8 cellular contexts compared by ENCODE assay signal in the genomic region with DNA sequence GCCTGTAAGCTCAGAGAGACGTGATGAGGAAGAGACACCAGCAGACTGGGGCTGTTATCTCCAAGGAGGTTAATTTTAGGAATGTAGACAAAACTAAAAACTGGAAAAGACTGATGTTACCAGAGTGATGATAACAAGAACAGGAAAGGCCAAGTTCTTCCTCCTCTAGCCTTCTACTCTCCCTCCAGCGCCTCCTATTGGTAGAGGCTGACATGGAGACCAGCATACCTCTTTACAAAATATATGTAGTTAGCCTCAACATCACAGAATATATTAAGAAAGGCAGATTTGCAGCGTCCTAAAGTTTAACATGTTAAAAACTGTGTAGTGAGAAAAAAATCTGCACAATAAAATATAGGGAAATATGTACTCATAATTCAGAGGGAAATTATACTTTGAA.
DNase-seq lines count a peak whose midpoint lies in the region; ATAC-seq and TF ChIP-seq lines count a peak whose summit lies in the region.

No MANE protein-coding gene starts in this region.

- H3K4me1 Mint-ChIP-seq in chondrocyte (ENCODE audit: low read depth): no peaks in the 10 kb centered on the region

- H3K4me3 ChIP-seq in heart left ventricle (no peak overlapping the region), H7 (ENCODE audit: insufficient read depth, low read depth, low read length) (no peak overlapping the region)

- intact Hi-C loops in heart left ventricle (cut with DNase I) (loop anchor here in 2 of 10 donors (5.0 to 10.0 kb wide), 2 partner anchors 63 to 65 kb away; a partner anchor contains a TSS), left cardiac atrium (cut with DNase I) (loop anchor here in 1 of 2 donors (10.0 kb wide), 1 partner anchor 63 kb away; a partner anchor contains a TSS)

- peaks cover 0 to 33% (median 5%) of the 10 kb centered on the region in 12 donors for H3K4me1 ChIP-seq in heart left ventricle

- H3K27me3 ChIP-seq in heart left ventricle (no peaks in the 10 kb centered on the region), H7 (ENCODE audit: control insufficient read depth, insufficient read depth, low read length) (no peaks in the 10 kb centered on the region)

- no peaks in the 10 kb centered on the region for H3K27me3 Mint-ChIP-seq in chondrocyte (ENCODE audit: low read depth)

- no peak overlapping the region for H3K27ac Mint-ChIP-seq in chondrocyte (ENCODE audit: unreplicated experiment)

- peak in 7 of 12 donors; percentile 16 to 50 (median 32) for TF ChIP-seq CTCF in heart left ventricle (IDR thresholded peaks at IDR 0.05)
- peak; percentile 60 for TF ChIP-seq CTCF in chondrocyte (IDR thresholded peaks at IDR 0.05)

- ATAC-seq in heart left ventricle (peak in 1 of 4 donors; percentile 16), left cardiac atrium (no peak), GM21723 (IDR thresholded peaks at IDR 0.05; ENCODE audit: unreplicated experiment) (no peak)

- TF ChIP-seq POLR2A in heart left ventricle (IDR thresholded peaks at IDR 0.05): no peak

- H3K9me3 Mint-ChIP-seq in chondrocyte (ENCODE audit: low read depth): no peaks in the 10 kb centered on the region

- H3K27ac ChIP-seq in heart left ventricle: peak overlapping the region in 3 of 12 donors; percentile 3 to 26 (median 6)

- H3K36me3 ChIP-seq in heart left ventricle (no peaks in the 10 kb centered on the region), H7 (replicated peaks; ENCODE audit: control insufficient read depth, insufficient read depth, low read length) (no peaks in the 10 kb centered on the region)

- H3K36me3 Mint-ChIP-seq in chondrocyte (ENCODE audit: low read depth): no peaks in the 10 kb centered on the region

- peaks cover 0 to 7% (median 0%) of the 10 kb centered on the region in 12 donors for H3K9me3 ChIP-seq in heart left ventricle

- H3K4me3 Mint-ChIP-seq in chondrocyte (ENCODE audit: unreplicated experiment): no peak overlapping the region

- DNase-seq in heart left ventricle (peak in 1 of 5 donors; percentile 32), left cardiac atrium (no peak), HUDEP-2 (lab: John Stamatoyannopoulos, UW; ENCODE audit: unreplicated experiment in 76 of 76) (peak in 50 of 76 experiments; percentile 2 to 65 (median 30)), chondrocyte (ENCODE audit: low spot score) (no peak), glomerular visceral epithelial cell (ENCODE audit: extremely low spot score) (no peak), H7 (no peak)
- DNase-seq in stimulated activated CD4-positive, alpha-beta T cell treated with anti-CD3 and anti-CD28 coated beads, Interleukin-4, amount 100 ng/mL, for 48 hours (ENCODE audit: low read depth in 2 of 2): peak; percentile 8 to 20

- WGBS in heart left ventricle, 4 donors: 63 to 74% (median 71%) methylated on average over 3 of the region's 3 CpGs

Comparison
In these comparisons a context has a peak if more than half of its experiments do, and no peak if none do; other contexts are left out.
1. DNase-seq: peak in HUDEP-2 (50 of 76) and stimulated activated CD4-positive, alpha-beta T cell treated with anti-CD3 and anti-CD28 coated beads, Interleukin-4, amount 100 ng/mL, for 48 hours (2 of 2); none in left cardiac atrium (single experiment), chondrocyte (single experiment), glomerular visceral epithelial cell (single experiment) and H7 (single experiment).